1 cellular context compared by ENCODE assay signal in the genomic region with DNA sequence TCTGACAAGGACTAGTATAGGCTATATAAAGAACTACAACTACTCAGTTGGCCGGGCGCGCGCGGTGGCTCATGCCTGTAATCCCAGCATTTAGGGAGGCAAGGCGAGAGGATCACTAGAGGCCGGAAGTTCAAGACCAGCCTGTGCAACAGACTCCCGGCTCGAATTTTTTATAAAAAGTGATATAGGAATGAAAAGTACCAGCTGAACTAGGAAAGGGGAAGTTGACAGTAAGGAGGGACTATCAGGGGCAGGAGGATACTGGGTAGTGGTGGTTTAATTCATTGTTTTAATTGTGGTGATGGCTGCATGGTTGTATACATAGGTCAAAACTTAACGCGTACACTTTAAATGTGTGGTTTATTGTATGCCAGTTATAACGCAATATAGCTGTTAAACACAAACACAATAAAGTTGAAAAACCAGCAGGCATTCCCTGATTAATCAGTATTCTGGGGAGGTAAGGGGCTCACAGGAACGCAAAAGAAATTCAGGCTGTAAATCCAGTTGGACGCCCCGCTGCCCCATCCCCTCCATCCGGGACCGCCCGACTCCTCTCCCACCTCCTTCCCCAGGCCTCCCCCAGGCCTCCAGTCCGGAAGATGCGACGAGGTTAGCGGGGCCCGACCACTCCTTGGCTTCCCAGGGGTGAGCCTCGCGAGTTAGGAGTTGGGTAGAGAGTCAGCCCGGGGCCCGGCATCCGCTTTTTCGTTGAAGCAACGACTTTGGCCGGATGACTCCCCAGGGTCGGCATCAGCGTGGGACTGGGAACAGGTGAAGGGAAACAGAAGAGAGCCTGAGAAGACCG.
A peak's percentile ranks its signal among the peaks of the same experiment; 100 is the strongest.
TF ChIP-seq lines count a peak whose summit lies in the region.

No MANE protein-coding gene starts in this region.

TF ChIP-seq in HepG2, 621 proteins besides CTCF, POLR2A, EP300 and RAD21 (continued from another document and continues in another):
- TF ChIP-seq, protein P1, sequence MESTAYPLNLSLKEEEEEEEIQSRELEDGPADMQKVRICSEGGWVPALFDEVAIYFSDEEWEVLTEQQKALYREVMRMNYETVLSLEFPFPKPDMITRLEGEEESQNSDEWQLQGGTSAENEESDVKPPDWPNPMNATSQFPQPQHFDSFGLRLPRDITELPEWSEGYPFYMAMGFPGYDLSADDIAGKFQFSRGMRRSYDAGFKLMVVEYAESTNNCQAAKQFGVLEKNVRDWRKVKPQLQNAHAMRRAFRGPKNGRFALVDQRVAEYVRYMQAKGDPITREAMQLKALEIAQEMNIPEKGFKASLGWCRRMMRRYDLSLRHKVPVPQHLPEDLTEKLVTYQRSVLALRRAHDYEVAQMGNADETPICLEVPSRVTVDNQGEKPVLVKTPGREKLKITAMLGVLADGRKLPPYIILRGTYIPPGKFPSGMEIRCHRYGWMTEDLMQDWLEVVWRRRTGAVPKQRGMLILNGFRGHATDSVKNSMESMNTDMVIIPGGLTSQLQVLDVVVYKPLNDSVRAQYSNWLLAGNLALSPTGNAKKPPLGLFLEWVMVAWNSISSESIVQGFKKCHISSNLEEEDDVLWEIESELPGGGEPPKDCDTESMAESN (CRISPR knock-in tag; conservative IDR thresholded peaks at IDR 0.05), result no peak; the same call in 1 of the 2 replicates
- TF ChIP-seq, protein P2, sequence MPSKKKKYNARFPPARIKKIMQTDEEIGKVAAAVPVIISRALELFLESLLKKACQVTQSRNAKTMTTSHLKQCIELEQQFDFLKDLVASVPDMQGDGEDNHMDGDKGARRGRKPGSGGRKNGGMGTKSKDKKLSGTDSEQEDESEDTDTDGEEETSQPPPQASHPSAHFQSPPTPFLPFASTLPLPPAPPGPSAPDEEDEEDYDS (CRISPR knock-in tag; IDR thresholded peaks at IDR 0.05), result peak; percentile 60
- TF ChIP-seq ZFP90 (CRISPR knock-in tag; IDR thresholded peaks at IDR 0.05; ENCODE audit: borderline replicate concordance), result no peak
- no peak for TF ChIP-seq ZNF337 (CRISPR knock-in tag; IDR thresholded peaks at IDR 0.05; ENCODE audit: borderline replicate concordance, low read depth)
- TF ChIP-seq ZNF496 (CRISPR knock-in tag; IDR thresholded peaks at IDR 0.05; ENCODE audit: insufficient replicate concordance), result no peak
- no peak for TF ChIP-seq CBFB (CRISPR knock-in tag; IDR thresholded peaks at IDR 0.05)
- no peak for TF ChIP-seq KMT2B (CRISPR knock-in tag; IDR thresholded peaks at IDR 0.05)
- TF ChIP-seq KLF12 (CRISPR knock-in tag; IDR thresholded peaks at IDR 0.05; ENCODE audit: borderline replicate concordance), result no peak
- TF ChIP-seq, protein P3, sequence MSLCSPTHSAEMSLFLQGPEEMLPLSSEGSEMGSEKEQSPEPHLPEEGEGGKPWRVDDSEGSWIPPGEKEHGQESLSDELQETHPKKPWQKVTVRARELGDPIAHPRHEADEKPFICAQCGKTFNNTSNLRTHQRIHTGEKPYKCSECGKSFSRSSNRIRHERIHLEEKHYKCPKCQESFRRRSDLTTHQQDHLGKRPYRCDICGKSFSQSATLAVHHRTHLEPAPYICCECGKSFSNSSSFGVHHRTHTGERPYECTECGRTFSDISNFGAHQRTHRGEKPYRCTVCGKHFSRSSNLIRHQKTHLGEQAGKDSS (CRISPR knock-in tag; IDR thresholded peaks at IDR 0.05; ENCODE audit: borderline replicate concordance, low read depth), result no peak
- TF ChIP-seq HMG20A (CRISPR knock-in tag; IDR thresholded peaks at IDR 0.05; ENCODE audit: borderline replicate concordance), result 0 out of 2 replicates have a peak, but pooled peaks have one; percentile 16
- TF ChIP-seq SMAD9 (CRISPR knock-in tag; IDR thresholded peaks at IDR 0.05), result no peak
- no peak for TF ChIP-seq PAF1 (CRISPR knock-in tag; IDR thresholded peaks at IDR 0.05)
- no peak for TF ChIP-seq ZFP82 (CRISPR knock-in tag; IDR thresholded peaks at IDR 0.05; ENCODE audit: borderline replicate concordance)
- TF ChIP-seq ZFP36L2 (CRISPR knock-in tag; IDR thresholded peaks at IDR 0.05), result no peak
- TF ChIP-seq ZNF207 (IDR thresholded peaks at IDR 0.05; ENCODE audit: borderline replicate concordance), result no peak
- no peak for TF ChIP-seq THAP11 (CRISPR knock-in tag; IDR thresholded peaks at IDR 0.05)
- no peak for TF ChIP-seq ZNF709 (CRISPR knock-in tag; IDR thresholded peaks at IDR 0.05)
- TF ChIP-seq, protein P4, sequence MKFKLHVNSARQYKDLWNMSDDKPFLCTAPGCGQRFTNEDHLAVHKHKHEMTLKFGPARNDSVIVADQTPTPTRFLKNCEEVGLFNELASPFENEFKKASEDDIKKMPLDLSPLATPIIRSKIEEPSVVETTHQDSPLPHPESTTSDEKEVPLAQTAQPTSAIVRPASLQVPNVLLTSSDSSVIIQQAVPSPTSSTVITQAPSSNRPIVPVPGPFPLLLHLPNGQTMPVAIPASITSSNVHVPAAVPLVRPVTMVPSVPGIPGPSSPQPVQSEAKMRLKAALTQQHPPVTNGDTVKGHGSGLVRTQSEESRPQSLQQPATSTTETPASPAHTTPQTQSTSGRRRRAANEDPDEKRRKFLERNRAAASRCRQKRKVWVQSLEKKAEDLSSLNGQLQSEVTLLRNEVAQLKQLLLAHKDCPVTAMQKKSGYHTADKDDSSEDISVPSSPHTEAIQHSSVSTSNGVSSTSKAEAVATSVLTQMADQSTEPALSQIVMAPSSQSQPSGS (CRISPR knock-in tag; IDR thresholded peaks at IDR 0.05), result no peak
- TF ChIP-seq SETDB1 (CRISPR knock-in tag; IDR thresholded peaks at IDR 0.05; ENCODE audit: borderline replicate concordance), result no peak
- 0 out of 2 replicates have a peak, but pooled peaks have one; percentile 2 for TF ChIP-seq ARID5B (CRISPR knock-in tag; IDR thresholded peaks at IDR 0.05)
- no peak for TF ChIP-seq ZFP36 (IDR thresholded peaks at IDR 0.05; ENCODE audit: borderline replicate concordance, low read depth, low read length, partially characterized antibody)
- no peak for TF ChIP-seq STAT5B (CRISPR knock-in tag; IDR thresholded peaks at IDR 0.05)
- TF ChIP-seq NR2F6 (IDR thresholded peaks at IDR 0.05), result no peak
- TF ChIP-seq NR2F6 (CRISPR knock-in tag; IDR thresholded peaks at IDR 0.05), result no peak
- no peak for TF ChIP-seq ZNF563 (CRISPR knock-in tag; IDR thresholded peaks at IDR 0.05)
- TF ChIP-seq ZNF782 (CRISPR knock-in tag; IDR thresholded peaks at IDR 0.05; ENCODE audit: borderline replicate concordance), result no peak
- TF ChIP-seq ZNF274 (CRISPR knock-in tag; IDR thresholded peaks at IDR 0.05), result peak; percentile 70; the same call in 1 of the 2 replicates
- TF ChIP-seq ZNF883 (CRISPR knock-in tag; IDR thresholded peaks at IDR 0.05; ENCODE audit: not compliant biosample characterization), result peak; percentile 64
- no peak for TF ChIP-seq SRF (IDR thresholded peaks at IDR 0.05; ENCODE audit: low read depth, low read length)
- no peak for TF ChIP-seq SMAD1 (CRISPR knock-in tag; IDR thresholded peaks at IDR 0.05; ENCODE audit: borderline replicate concordance, low read depth)
- TF ChIP-seq ZNF280D (CRISPR knock-in tag; IDR thresholded peaks at IDR 0.05), result no peak
- TF ChIP-seq PBX3 (CRISPR knock-in tag; IDR thresholded peaks at IDR 0.05; ENCODE audit: borderline replicate concordance), result no peak
- no peak for TF ChIP-seq PHB2 (IDR thresholded peaks at IDR 0.05; ENCODE audit: partially characterized antibody)
- TF ChIP-seq CBX1 (IDR thresholded peaks at IDR 0.05; ENCODE audit: low read depth), result no peak
- no peak for TF ChIP-seq ZNF577 (CRISPR knock-in tag; IDR thresholded peaks at IDR 0.05; ENCODE audit: borderline replicate concordance, low read depth)
- 0 out of 2 replicates have a peak, but pooled peaks have one; percentile 67 for TF ChIP-seq ZBTB3 (CRISPR knock-in tag; IDR thresholded peaks at IDR 0.05; ENCODE audit: borderline replicate concordance, low read depth)
- TF ChIP-seq, protein P5, sequence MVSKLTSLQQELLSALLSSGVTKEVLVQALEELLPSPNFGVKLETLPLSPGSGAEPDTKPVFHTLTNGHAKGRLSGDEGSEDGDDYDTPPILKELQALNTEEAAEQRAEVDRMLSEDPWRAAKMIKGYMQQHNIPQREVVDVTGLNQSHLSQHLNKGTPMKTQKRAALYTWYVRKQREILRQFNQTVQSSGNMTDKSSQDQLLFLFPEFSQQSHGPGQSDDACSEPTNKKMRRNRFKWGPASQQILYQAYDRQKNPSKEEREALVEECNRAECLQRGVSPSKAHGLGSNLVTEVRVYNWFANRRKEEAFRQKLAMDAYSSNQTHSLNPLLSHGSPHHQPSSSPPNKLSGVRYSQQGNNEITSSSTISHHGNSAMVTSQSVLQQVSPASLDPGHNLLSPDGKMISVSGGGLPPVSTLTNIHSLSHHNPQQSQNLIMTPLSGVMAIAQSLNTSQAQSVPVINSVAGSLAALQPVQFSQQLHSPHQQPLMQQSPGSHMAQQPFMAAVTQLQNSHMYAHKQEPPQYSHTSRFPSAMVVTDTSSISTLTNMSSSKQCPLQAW (CRISPR knock-in tag; IDR thresholded peaks at IDR 0.05), result peak; percentile 12; the same call in 1 of the 2 replicates
- TF ChIP-seq EED (CRISPR knock-in tag; IDR thresholded peaks at IDR 0.05), result no peak
- TF ChIP-seq SIN3B (IDR thresholded peaks at IDR 0.05; ENCODE audit: low read length), result no peak
- TF ChIP-seq, protein P6, sequence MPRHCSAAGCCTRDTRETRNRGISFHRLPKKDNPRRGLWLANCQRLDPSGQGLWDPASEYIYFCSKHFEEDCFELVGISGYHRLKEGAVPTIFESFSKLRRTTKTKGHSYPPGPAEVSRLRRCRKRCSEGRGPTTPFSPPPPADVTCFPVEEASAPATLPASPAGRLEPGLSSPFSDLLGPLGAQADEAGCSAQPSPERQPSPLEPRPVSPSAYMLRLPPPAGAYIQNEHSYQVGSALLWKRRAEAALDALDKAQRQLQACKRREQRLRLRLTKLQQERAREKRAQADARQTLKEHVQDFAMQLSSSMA (CRISPR knock-in tag; IDR thresholded peaks at IDR 0.05), result no peak
- TF ChIP-seq, protein P7, sequence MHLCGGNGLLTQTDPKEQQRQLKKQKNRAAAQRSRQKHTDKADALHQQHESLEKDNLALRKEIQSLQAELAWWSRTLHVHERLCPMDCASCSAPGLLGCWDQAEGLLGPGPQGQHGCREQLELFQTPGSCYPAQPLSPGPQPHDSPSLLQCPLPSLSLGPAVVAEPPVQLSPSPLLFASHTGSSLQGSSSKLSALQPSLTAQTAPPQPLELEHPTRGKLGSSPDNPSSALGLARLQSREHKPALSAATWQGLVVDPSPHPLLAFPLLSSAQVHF (CRISPR knock-in tag; IDR thresholded peaks at IDR 0.05), result no peak
- no peak for TF ChIP-seq ZNF460 (CRISPR knock-in tag; IDR thresholded peaks at IDR 0.05; ENCODE audit: borderline replicate concordance)
